ENCODE assay signal across 1 cellular context in genomic region chr16:30065943-30066881, GRCh38.
TF ChIP-seq lines count a peak whose summit lies in the region.

No MANE protein-coding gene starts in this region.

TF ChIP-seq in K562, 482 proteins besides CTCF, POLR2A, EP300 and RAD21 (continued from another document and continues in another):
- TF ChIP-seq ZNF592 (IDR thresholded peaks at IDR 0.05) (no peak), ELK3 (CRISPR knock-in tag; IDR thresholded peaks at IDR 0.05) (no peak), ZNF280A (IDR thresholded peaks at IDR 0.05; ENCODE audit: low read depth, partially characterized antibody) (no peak), FOXM1 (IDR thresholded peaks at IDR 0.05; ENCODE audit: low read depth) (no peak), FOXM1 (CRISPR knock-in tag; IDR thresholded peaks at IDR 0.05; ENCODE audit: low read depth) (no peak), SMARCA5 (IDR thresholded peaks at IDR 0.05) (0 out of 2 replicates have a peak, but pooled peaks have one; percentile 36), TAL1 (IDR thresholded peaks at IDR 0.05) (no peak), HDAC2 (IDR thresholded peaks at IDR 0.05) (peak; percentile 25), U2AF1 (optimal IDR thresholded peaks at IDR 0.05; ENCODE audit: low read depth, low read length) (no peak), NCOA1 (IDR thresholded peaks at IDR 0.05; ENCODE audit: low read depth) (no peak), POLR2B (IDR thresholded peaks at IDR 0.05; ENCODE audit: low read depth, partially characterized antibody) (peak; percentile 2), HCFC1 (IDR thresholded peaks at IDR 0.05; ENCODE audit: low read depth, low read length) (no peak), SREBF1 (IDR thresholded peaks at IDR 0.05; ENCODE audit: borderline replicate concordance, low read depth, low read length) (no peak), PRDM10 (IDR thresholded peaks at IDR 0.05; ENCODE audit: partially characterized antibody) (no peak), BCOR (IDR thresholded peaks at IDR 0.05) (0 out of 2 replicates have a peak, but pooled peaks have one; percentile 8), SMAD3 (CRISPR knock-in tag; conservative IDR thresholded peaks at IDR 0.05) (no peak), ZNF263 (CRISPR knock-in tag; IDR thresholded peaks at IDR 0.05; ENCODE audit: borderline replicate concordance) (no peak; the same call in none of the 2 replicates), ZNF609 (CRISPR knock-in tag; IDR thresholded peaks at IDR 0.05; ENCODE audit: borderline replicate concordance) (no peak), E2F3 (CRISPR knock-in tag; IDR thresholded peaks at IDR 0.05) (0 out of 2 replicates have a peak, but pooled peaks have one; percentile 47), MCM3 (IDR thresholded peaks at IDR 0.05) (no peak), FOXK1 (CRISPR knock-in tag; IDR thresholded peaks at IDR 0.05; ENCODE audit: borderline replicate concordance) (0 out of 2 replicates have a peak, but pooled peaks have one; percentile 16), ZFP91 (CRISPR knock-in tag; IDR thresholded peaks at IDR 0.05) (no peak), NCOA2 (IDR thresholded peaks at IDR 0.05; ENCODE audit: partially characterized antibody in 2 of 2) (no peak), POLR2G (IDR thresholded peaks at IDR 0.05; ENCODE audit: low read depth, low read length) (peak; percentile 83), ZNF24 (IDR thresholded peaks at IDR 0.05) (no peak), RBM17 (IDR thresholded peaks at IDR 0.05; ENCODE audit: borderline replicate concordance, low read depth, low read length) (no peak), ESRRA (IDR thresholded peaks at IDR 0.05; ENCODE audit: borderline replicate concordance, low read depth) (peak; percentile 95), RB1 (IDR thresholded peaks at IDR 0.05; ENCODE audit: low read depth) (no peak), SIN3B (IDR thresholded peaks at IDR 0.05; ENCODE audit: low read depth) (peak; percentile 40; the same call in 1 of the 2 replicates), HMBOX1 (IDR thresholded peaks at IDR 0.05) (no peak), MIER1 (IDR thresholded peaks at IDR 0.05; ENCODE audit: low read depth) (0 out of 2 replicates have a peak, but pooled peaks have one; percentile 25), RBM14 (IDR thresholded peaks at IDR 0.05; ENCODE audit: borderline replicate concordance, insufficient read depth, low read depth, low read length) (0 out of 2 replicates have a peak, but pooled peaks have one; percentile 5), NEUROD1 (IDR thresholded peaks at IDR 0.05; ENCODE audit: borderline replicate concordance, low read depth, low read length, partially characterized antibody) (no peak), TAF9B (IDR thresholded peaks at IDR 0.05; ENCODE audit: partially characterized antibody) (no peak), ZNF561 (CRISPR knock-in tag; conservative IDR thresholded peaks at IDR 0.05) (no peak), ETS2 (tag; IDR thresholded peaks at IDR 0.05; ENCODE audit: borderline replicate concordance, poor library complexity, severe bottlenecking) (no peak), LARP7 (IDR thresholded peaks at IDR 0.05) (peak; percentile 79; the same call in 1 of the 2 replicates), AFF4 (CRISPR knock-in tag; IDR thresholded peaks at IDR 0.05) (peak; percentile 74; the same call in 1 of the 2 replicates)
